In genomic region chrX:49812177-49812576, GRCh38 we compare ENCODE assay signal across 35 cellular contexts. TPM values are rescaled to one million over a fixed set of nuclear protein-coding genes. Genes with fewer than 3 reads are reported as not detected.
"Had no signal": no experiment of that assay in that cellular context is flagged by ENCODE, and none has a peak within 500 bp of the region (broad histone marks: within the 10 kb centered on the region; RNA-seq: fewer than 3 reads in every experiment).

No MANE protein-coding gene starts in this region.

- H3K9me3 Mint-ChIP-seq: natural killer cell; stimulated activated effector memory CD8-positive, alpha-beta T cell treated with anti-CD3 and anti-CD28 coated beads, Interleukin-12 subunit alpha, Interleukin-12 subunit beta, amount 100 ng/mL, for 72 hours; stimulated activated naive B cell treated with anti-CD40 and anti-IgM and Interleukin-4, amounts not matched to agents 10 μg/mL and 1 μg/mL and 100 μg/mL, for 72 hours; stimulated activated naive CD8-positive, alpha-beta T cell treated with anti-CD3 and anti-CD28 coated beads, Interleukin-15, Interleukin-2, amounts not matched to agents 100 ng/mL and 50 ng/mL, for 24 hours had no signal

- H3K36me3 Mint-ChIP-seq: naive thymus-derived CD4-positive, alpha-beta T cell; natural killer cell; neural progenitor cell; stimulated activated effector memory CD8-positive, alpha-beta T cell treated with anti-CD3 and anti-CD28 coated beads, Interleukin-12 subunit alpha, Interleukin-12 subunit beta, amount 100 ng/mL, for 72 hours; stimulated activated naive B cell treated with anti-CD40 and anti-IgM and Interleukin-4, amounts not matched to agents 10 μg/mL and 1 μg/mL and 100 μg/mL, for 72 hours had no signal

- H3K4me3 ChIP-seq: neural progenitor cell, ovary, psoas muscle, skin epidermis, smooth muscle cell, spleen, stomach, thoracic aorta, thyroid gland, tibial nerve, upper lobe of right lung, uterus had no signal

- H3K79me2 ChIP-seq: parathyroid adenoma had no signal

- H3K4me1 Mint-ChIP-seq: naive thymus-derived CD4-positive, alpha-beta T cell; natural killer cell; nephron; neural progenitor cell; stimulated activated effector memory CD8-positive, alpha-beta T cell treated with anti-CD3 and anti-CD28 coated beads, Interleukin-12 subunit alpha, Interleukin-12 subunit beta, amount 100 ng/mL, for 72 hours; stimulated activated naive B cell treated with anti-CD40 and anti-IgM and Interleukin-4, amounts not matched to agents 10 μg/mL and 1 μg/mL and 100 μg/mL, for 72 hours had no signal

- H3K9me3 ChIP-seq: ovary, thoracic aorta, thyroid gland, tibial nerve, upper lobe of right lung, uterus had no signal

- H3K36me3 ChIP-seq: neural progenitor cell, ovary, spleen, stomach, thoracic aorta, thyroid gland, tibial nerve, upper lobe of right lung, uterus had no signal

- H3K4me2 ChIP-seq: neural progenitor cell, smooth muscle cell had no signal

- H3K27ac Mint-ChIP-seq: naive thymus-derived CD4-positive, alpha-beta T cell; natural killer cell; nephron; neural progenitor cell; stimulated activated effector memory CD8-positive, alpha-beta T cell treated with anti-CD3 and anti-CD28 coated beads, Interleukin-12 subunit alpha, Interleukin-12 subunit beta, amount 100 ng/mL, for 72 hours; stimulated activated naive B cell treated with anti-CD40 and anti-IgM and Interleukin-4, amounts not matched to agents 10 μg/mL and 1 μg/mL and 100 μg/mL, for 72 hours; stimulated activated naive CD8-positive, alpha-beta T cell treated with anti-CD3 and anti-CD28 coated beads, Interleukin-15, Interleukin-2, amounts not matched to agents 100 ng/mL and 50 ng/mL, for 24 hours had no signal

- H3K27me3 ChIP-seq: neural progenitor cell, ovary, spleen, stomach, thyroid gland, upper lobe of right lung, uterus had no signal

- H3K4me1 ChIP-seq: neural progenitor cell, parathyroid adenoma, psoas muscle, spleen, stomach, thyroid gland, tibial nerve, upper lobe of right lung, uterus had no signal

- H2AFZ ChIP-seq: neural progenitor cell, parathyroid adenoma had no signal

- H3K4me3 Mint-ChIP-seq: naive thymus-derived CD4-positive, alpha-beta T cell; natural killer cell; nephron; neural progenitor cell; stimulated activated effector memory CD8-positive, alpha-beta T cell treated with anti-CD3 and anti-CD28 coated beads, Interleukin-12 subunit alpha, Interleukin-12 subunit beta, amount 100 ng/mL, for 72 hours; stimulated activated naive B cell treated with anti-CD40 and anti-IgM and Interleukin-4, amounts not matched to agents 10 μg/mL and 1 μg/mL and 100 μg/mL, for 72 hours; stimulated activated naive CD8-positive, alpha-beta T cell treated with anti-CD3 and anti-CD28 coated beads, Interleukin-15, Interleukin-2, amounts not matched to agents 100 ng/mL and 50 ng/mL, for 24 hours had no signal

- H3K27me3 Mint-ChIP-seq: naive thymus-derived CD4-positive, alpha-beta T cell; progenitor cell of endocrine pancreas had no signal

- DNase-seq: naive thymus-derived CD4-positive, alpha-beta T cell; natural killer cell; occipital lobe; ovary; posterior cingulate gyrus; psoas muscle; right cardiac atrium; spleen; stimulated activated CD4-positive, alpha-beta T cell treated with anti-CD3 and anti-CD28 coated beads, Interleukin-12 subunit alpha, Interleukin-12 subunit beta, amount 100 ng/mL, for 4 hours; stimulated activated CD4-positive, alpha-beta T cell treated with anti-CD3 and anti-CD28 coated beads, Interleukin-2, amount 100 ng/mL, for 24 hours; stimulated activated CD4-positive, alpha-beta T cell treated with anti-CD3 and anti-CD28 coated beads, Interleukin-2, amount 100 ng/mL, for 48 hours; stimulated activated CD4-positive, alpha-beta T cell treated with anti-CD3 and anti-CD28 coated beads, Interleukin-4, amount 100 ng/mL, for 24 hours; stimulated activated naive B cell treated with anti-CD40 and anti-IgM and Interleukin-4, amounts not matched to agents 10 μg/mL and 1 μg/mL and 100 μg/mL, for 72 hours; stimulated activated naive CD4-positive, alpha-beta T cell treated with Interleukin-2 at 50 U/mL for 16 hours; stomach; thyroid gland; upper lobe of right lung; uterus had no signal

- H3K27ac ChIP-seq: neural progenitor cell, ovary, parathyroid adenoma, psoas muscle, skin epidermis, spleen, stomach, thoracic aorta, thyroid gland, tibial nerve, upper lobe of right lung, uterus had no signal

RNA-seq across cellular contexts. Expression of gene PAGE4, which starts 16.9 kb away (rescaled TPM):
- total RNA-seq: naive thymus-derived CD4-positive, alpha-beta T cell; natural killer cell; occipital lobe; osteoblast; progenitor cell of endocrine pancreas; renal cortical epithelial cell; right cardiac atrium; sciatic nerve; smooth muscle cell; spleen; stomach; subcutaneous adipose tissue; temporal lobe; thoracic aorta; thyroid gland; tibial nerve; upper lobe of right lung had no signal
- polyA plus RNA-seq: naive thymus-derived CD4-positive, alpha-beta T cell; neural cell; right cardiac atrium; smooth muscle cell; spleen; stomach; urinary bladder had no signal
